In genomic region chr12:62466018-62466595, GRCh38 we compare ENCODE assay signal across 8 cellular contexts. TPM values are rescaled to one million over a fixed set of nuclear protein-coding genes. Genes with fewer than 3 reads are reported as not detected.
DNase-seq lines count a peak whose midpoint lies in the region; ATAC-seq, FAIRE-seq and TF ChIP-seq lines count a peak whose summit lies in the region.

No MANE protein-coding gene starts in this region.

- H3K27ac ChIP-seq in PC-3 (ENCODE audit: low read length) (peak overlapping the region; percentile 20; the same call in 1 of the 2 replicates), angular gyrus (ENCODE audit: low read depth, low read length) (peak overlapping the region; percentile 78), pancreas (peak overlapping the region; percentile 84 to 94 (median 88))

- no peaks in the 10 kb centered on the region for H3K9me3 ChIP-seq in PC-3 (ENCODE audit: low read length)
- H3K9me3 ChIP-seq in pancreas = no peaks in the 10 kb centered on the region

- peak overlapping the region; percentile 78 for H3K4me3 ChIP-seq in PC-3 (ENCODE audit: low read length)
- peak overlapping the region; percentile 91 to 95 (median 92) for H3K4me3 ChIP-seq in pancreas

- peak overlapping the region; percentile 93 for H3K9ac ChIP-seq in PC-3 (ENCODE audit: low read length)

- no peaks in the 10 kb centered on the region for H3K9me2 ChIP-seq in PC-3 (replicated peaks; ENCODE audit: low read length)

- H3F3A ChIP-seq in PC-3 (ENCODE audit: low read length, unreplicated experiment) = no peaks in the 10 kb centered on the region

- H4K20me1 ChIP-seq in PC-3 (ENCODE audit: low read length) = peaks cover 18% of the 10 kb centered on the region

- WGBS in pancreas, 2 donors = 0 to 1% methylated on average over 16 of the region's 16 CpGs

- peak overlapping the region; percentile 100 for H2AFZ ChIP-seq in PC-3 (ENCODE audit: low read length)

- FAIRE-seq in pancreas (lab: Jason Lieb, UNC) = no peak

- DNase-seq in CD1c-positive myeloid dendritic cell (ENCODE audit: extremely low spot score) = peak; percentile 55
- peak; percentile 44 for DNase-seq in PC-3
- DNase-seq in left ventricle myocardium superior = peak; percentile 48
- DNase-seq in pancreas = peak in 2 of 6 donors; percentile 9 to 31
- DNase-seq in activated CD4-positive, CD25-positive, alpha-beta regulatory T cell treated with anti-CD3 and anti-CD28 coated beads, Interleukin-2, amount 50 U/mL, for 72 hours = no peak

- H3K36me3 ChIP-seq in PC-3 (ENCODE audit: low read depth, low read length) (0 out of 2 replicates have a peak, but pooled peaks cover 3% of the 10 kb centered on the region), pancreas (no peaks in the 10 kb centered on the region)

- intact Hi-C loops in PC-3 (cut with micrococcal nuclease) = no loop called here
- intact Hi-C loops in left ventricle myocardium superior (cut with micrococcal nuclease) = no loop called here
- intact Hi-C loops in pancreas (cut with DNase I) = no loop called here

- peak overlapping the region; percentile 99 for H3K4me2 ChIP-seq in PC-3 (ENCODE audit: low read length)

- TSS peak; percentile 79 for BruUV-seq in PC-3 (replicated peaks; lab: Mats Ljungman, UMichigan)

- CTCF ChIA-PET in PC-3 (lab: Charles Lee) = interaction anchor here (0.6 to 1.5 kb wide), 2 partner anchors 28 to 467 kb away, joined by 3 to 4 read pairs; no protein-coding TSS in a partner anchor

- POLR2A ChIA-PET in PC-3 (lab: Charles Lee; ENCODE audit: unreplicated experiment) = no interaction called here

- H3K79me2 ChIP-seq in PC-3 (ENCODE audit: low read length) = peaks cover 49% of the 10 kb centered on the region

- no peak for TF ChIP-seq CTCF in PC-3 (conservative IDR thresholded peaks at IDR 0.05; ENCODE audit: low read depth, low read length)
- no peak for TF ChIP-seq CTCF in pancreas (IDR thresholded peaks at IDR 0.05)

- H3K27me3 ChIP-seq in PC-3 (ENCODE audit: low read length) (no peaks in the 10 kb centered on the region), pancreas (no peaks in the 10 kb centered on the region)

- ATAC-seq in GM18909 (IDR thresholded peaks at IDR 0.05; ENCODE audit: poor library complexity, unreplicated experiment) (peak; percentile 38), HG03135 (IDR thresholded peaks at IDR 0.05; ENCODE audit: unreplicated experiment) (peak; percentile 25), PC-3 (peak; percentile 50), left ventricle myocardium superior (peak; percentile 71), pancreas (peak; percentile 32 to 52 (median 48))

- H3K4me1 ChIP-seq in PC-3 (ENCODE audit: insufficient read depth, low read length) = peaks cover 11% of the 10 kb centered on the region
- H3K4me1 ChIP-seq in pancreas = peaks cover 2 to 26% (median 7%) of the 10 kb centered on the region in 3 donors

RNA-seq across cellular contexts. Expression of gene MON2, which starts 0.5 kb away (rescaled TPM):
- total RNA-seq in PC-3 (2014; rRNA removed) = 19.1 and 32.0 TPM in 2 replicates
- 17.6 TPM for total RNA-seq in left ventricle myocardium superior
- 10 to 100 TPM; 22.0 to 46.8 (median 32.6) TPM for total RNA-seq in pancreas
- 10 to 100 TPM; 14.6 to 20.5 TPM for polyA plus RNA-seq in pancreas

Comparison
In these comparisons a context has a peak if more than half of its experiments do, and no peak if none do; other contexts are left out.
1. H3K27ac ChIP-seq: peak in every context shown above with its lines; median percentile 88 in pancreas; 78 in angular gyrus; 20 in PC-3.